ENCODE assay signal across 22 cellular contexts in the genomic region with DNA sequence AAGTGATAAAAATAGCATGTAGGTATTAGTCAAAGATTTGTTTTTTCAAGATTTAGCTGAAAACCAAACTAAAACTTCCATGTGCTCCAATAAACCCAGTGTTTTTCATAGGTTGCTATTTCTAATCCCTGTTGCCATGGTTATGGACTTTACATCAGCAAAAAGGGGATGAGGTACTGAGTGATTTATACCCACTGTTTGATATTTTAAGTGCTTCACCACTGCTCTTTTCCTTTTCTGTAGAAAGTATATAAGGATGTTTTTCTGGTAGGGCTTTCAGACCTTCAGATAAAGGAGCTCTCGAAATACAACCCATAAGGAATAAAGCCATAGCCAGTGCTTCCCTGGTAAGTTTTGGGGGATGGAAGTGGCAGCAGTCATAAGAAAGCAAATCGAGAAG. TPM values are rescaled to one million over a fixed set of nuclear protein-coding genes. Genes with fewer than 3 reads are reported as not detected.
DNase-seq lines count a peak whose midpoint lies in the region; ATAC-seq and TF ChIP-seq lines count a peak whose summit lies in the region.
"Had no signal": no experiment of that assay in that cellular context is flagged by ENCODE, and none has a peak within 500 bp of the region (broad histone marks: within the 10 kb centered on the region; RNA-seq: fewer than 3 reads in every experiment).

A gene with protein sequence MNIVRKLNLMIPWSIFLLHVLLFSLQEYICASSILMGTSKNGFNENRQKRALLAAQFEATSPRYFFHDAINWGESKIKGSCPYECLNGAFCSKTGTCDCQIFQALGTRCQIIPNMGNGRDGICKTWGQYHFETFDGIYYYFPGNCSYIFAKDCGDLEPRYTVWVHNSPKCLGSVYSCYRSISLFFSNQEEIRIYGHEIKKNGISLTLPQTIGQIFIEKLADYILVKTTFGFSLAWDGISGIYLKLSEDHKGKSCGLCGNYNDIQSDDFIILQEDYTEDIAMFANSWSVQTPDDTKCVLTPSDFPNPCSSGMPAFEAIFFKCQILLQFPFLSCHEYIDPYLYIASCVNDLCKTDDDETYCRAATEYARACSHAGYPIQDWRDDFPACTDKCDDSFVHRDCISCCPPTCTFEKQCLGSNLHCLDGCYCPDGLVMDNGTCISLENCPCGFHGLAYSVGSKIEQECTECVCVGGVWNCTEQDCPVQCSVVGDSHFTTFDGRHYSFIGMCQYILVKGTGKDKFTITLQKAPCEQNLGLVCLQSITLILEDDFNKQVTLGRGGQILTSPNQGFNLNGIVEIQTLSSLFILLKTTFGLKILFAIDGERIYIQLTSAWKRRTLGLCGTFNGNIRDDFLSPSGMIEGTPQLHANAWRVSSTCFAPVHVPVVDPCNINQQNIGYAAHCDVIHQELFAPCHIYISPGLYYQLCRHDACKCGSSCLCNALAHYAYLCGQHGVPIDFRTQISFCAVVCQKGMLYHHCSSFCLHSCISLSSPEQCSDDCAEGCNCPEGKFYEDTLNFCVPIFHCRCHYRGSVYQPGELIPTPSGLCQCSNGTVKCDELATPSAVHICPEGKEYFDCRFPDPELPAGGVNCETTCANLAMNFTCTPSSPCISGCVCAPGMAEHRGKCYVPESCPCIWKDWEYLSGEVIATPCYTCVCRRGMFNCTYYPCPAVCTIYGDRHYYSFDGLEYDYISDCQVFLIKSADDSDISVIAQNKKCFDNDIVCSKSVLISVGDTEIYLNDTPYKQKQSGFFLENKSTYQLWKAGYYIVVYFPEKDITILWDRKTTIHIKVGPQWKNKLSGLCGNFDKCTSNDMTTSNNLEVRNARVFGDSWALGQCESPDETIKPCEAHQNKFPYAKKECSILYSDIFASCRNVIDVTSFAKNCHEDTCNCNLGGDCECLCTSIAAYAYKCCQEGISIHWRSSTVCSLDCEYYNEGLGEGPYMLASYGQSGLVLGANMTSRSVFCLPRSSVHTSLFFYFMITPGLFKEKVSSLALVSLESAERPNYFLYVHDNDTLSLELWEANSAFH (N-terminal part only) (plus strand): TSS at position 279 of the 400 bp plus-strand sequence. CDS start 109,895 bp downstream, outside the sequence.

- TF ChIP-seq CTCF in AG10803 (conservative IDR thresholded peaks at IDR 0.05; ENCODE audit: low read length) (no peak), nephron progenitor cell (IDR thresholded peaks at IDR 0.05) (no peak)

- H3K36me3 Mint-ChIP-seq in nephron progenitor cell (ENCODE audit: low read depth), result no peaks in the 10 kb centered on the region

- peaks cover 3% of the 10 kb centered on the region for H3K27me3 Mint-ChIP-seq in nephron progenitor cell (ENCODE audit: low read depth, poor library complexity)
- H3K27me3 Mint-ChIP-seq: central memory CD8-positive, alpha-beta T cell had no signal

- ATAC-seq in HG02870 (IDR thresholded peaks at IDR 0.05; ENCODE audit: unreplicated experiment), result no peak

- H3K4me3 Mint-ChIP-seq in nephron progenitor cell, result no peak within 1 kb of the TSS
- H3K4me3 Mint-ChIP-seq: activated T-helper 1 cell treated with anti-CD3 and anti-CD28 coated beads, Interleukin-12 subunit alpha, Interleukin-12 subunit beta, Interleukin-2, Interleukin-4 antibody, amounts not matched to agents 30 ng/mL and 10 ng/mL and 1 ng/mL, durations not matched to agents 14 hours and 24 hours and 36 hours; central memory CD8-positive, alpha-beta T cell; T-helper 2 cell treated with Interferon-gamma antibody and Interleukin-4, amounts not matched to agents 5 μg/mL and 100 μg/mL, for 36 hours had no signal

- no peaks in the 10 kb centered on the region for H3K4me1 Mint-ChIP-seq in nephron progenitor cell
- H3K4me1 Mint-ChIP-seq: central memory CD8-positive, alpha-beta T cell had no signal

- DNase-seq in AG10803 (ENCODE audit: low read depth) (peak; percentile 4), LHCN-M2 (ENCODE audit: low read depth) (peak; percentile 21), dermis microvascular lymphatic vessel endothelial cell (ENCODE audit: low read depth in 2 of 2) (peak; percentile 9 to 79), nephron progenitor cell (no peak), ecto neural progenitor cell (ENCODE audit: low spot score) (no peak), HPDE6-E6E7 (ENCODE audit: extremely low spot score) (no peak), DMS 273 treated with DMSO at 0.1 percent for 48 hours (lab: John Stamatoyannopoulos, UW) (no peak)
- DNase-seq: activated CD4-positive, alpha-beta T cell treated with anti-CD3 and anti-CD28 coated beads for 48 hours; activated naive CD4-positive, alpha-beta T cell treated with anti-CD3 and anti-CD28 coated beads, Interleukin-2, amount 50 U/mL, for 16 hours; BE2C; GDM1; NCI-H1694 treated with DMSO at 0.1 percent for 48 hours; NCI-H226; small intestine; stimulated activated CD4-positive, alpha-beta T cell treated with anti-CD3 and anti-CD28 coated beads, Interleukin-1b, Interleukin-23, amount 100 ng/mL, for 48 hours; upper lobe of left lung had no signal

- no peak within 1 kb of the TSS for H3K4me3 ChIP-seq in AG10803 (ENCODE audit: low read length)
- H3K4me3 ChIP-seq: hepatocyte, upper lobe of left lung had no signal

- H3K27ac Mint-ChIP-seq in nephron progenitor cell, result peak within 1 kb of the TSS; percentile 90
- H3K27ac Mint-ChIP-seq: activated T-helper 1 cell treated with anti-CD3 and anti-CD28 coated beads, Interleukin-12 subunit alpha, Interleukin-12 subunit beta, Interleukin-2, Interleukin-4 antibody, amounts not matched to agents 30 ng/mL and 10 ng/mL and 1 ng/mL, durations not matched to agents 14 hours and 24 hours and 36 hours; T-helper 2 cell treated with Interferon-gamma antibody and Interleukin-4, amounts not matched to agents 5 μg/mL and 100 μg/mL, for 36 hours had no signal

- H3K9me3 Mint-ChIP-seq in nephron progenitor cell, result no peaks in the 10 kb centered on the region
- H3K9me3 Mint-ChIP-seq: activated T-helper 1 cell treated with anti-CD3 and anti-CD28 coated beads, Interleukin-12 subunit alpha, Interleukin-12 subunit beta, Interleukin-2, Interleukin-4 antibody, amounts not matched to agents 30 ng/mL and 10 ng/mL and 1 ng/mL, durations not matched to agents 14 hours and 24 hours and 36 hours; central memory CD8-positive, alpha-beta T cell; T-helper 2 cell treated with Interferon-gamma antibody and Interleukin-4, amounts not matched to agents 5 μg/mL and 100 μg/mL, for 36 hours had no signal

RNA-seq across cellular contexts. Expression of the gene that starts here (rescaled TPM):
- total RNA-seq in LHCN-M2 (2014; rRNA removed) (0.19 and 0.34 TPM in 2 replicates), dermis microvascular lymphatic vessel endothelial cell (0.13 and 0.26 TPM in 2 replicates)
- polyA plus RNA-seq in LHCN-M2 (2012), result 0.09 TPM
- total RNA-seq: epithelial cell of proximal tubule had no signal
- polyA plus RNA-seq: hepatocyte had no signal

Comparison
In these comparisons a context has a peak if more than half of its experiments do, and no peak if none do; other contexts are left out.
1. Peak in DNase-seq in LHCN-M2; RNA of the gene not detected or under 1 TPM.
2. Peak in DNase-seq in dermis microvascular lymphatic vessel endothelial cell; RNA of the gene not detected or under 1 TPM.